ENCODE assay signal across 9 cellular contexts in genomic region chr6:35213161-35213823, GRCh38. TPM values are rescaled to one million over a fixed set of nuclear protein-coding genes. Genes with fewer than 3 reads are reported as not detected.
DNase-seq lines count a peak whose midpoint lies in the region; ATAC-seq, FAIRE-seq and TF ChIP-seq lines count a peak whose summit lies in the region.
"Had no signal": no experiment of that assay in that cellular context is flagged by ENCODE, and none has a peak within 500 bp of the region (broad histone marks: within the 10 kb centered on the region; RNA-seq: fewer than 3 reads in every experiment).

No MANE protein-coding gene starts in this region.

- POLR2A ChIA-PET in H1 (lab: Charles Lee; ENCODE audit: partially characterized antibody): interaction anchor here (0.8 to 1.1 kb wide), 5 partner anchors 10 to 243 kb away, joined by 3 to 5 read pairs (median 4); no protein-coding TSS in a partner anchor

- no peak overlapping the region for H2BK5ac ChIP-seq in H1 (ENCODE audit: low read depth, low read length)

- no peaks in the 10 kb centered on the region for H3K79me1 ChIP-seq in H1 (ENCODE audit: low read depth, low read length)

- H3K4ac ChIP-seq in H1 (replicated peaks; ENCODE audit: insufficient read length, low read depth, low read length): no peak overlapping the region

- H3K27me3 ChIP-seq in BLaER1 (peaks cover 73% of the 10 kb centered on the region), MG63 (peaks cover 1% of the 10 kb centered on the region; the same call in 1 of the 2 replicates), H1 (replicated peaks in 1 of 4; ENCODE audit: control insufficient read depth in 3 of 4, extremely low read depth in 1 of 4, insufficient read depth in 3 of 4, low read length in 3 of 4) (peaks cover 27 to 78% (median 66%) of the 10 kb centered on the region in 4 experiments), neural cell (ENCODE audit: insufficient read depth, low read depth, low read length) (no peaks in the 10 kb centered on the region)

- no peak for TF ChIP-seq POLR2A in H1 (IDR thresholded peaks at IDR 0.05; ENCODE audit: control extremely low read depth in 1 of 2, low read depth in 2 of 2, low read length in 2 of 2)

- H3K4me3 ChIP-seq in BLaER1 (no peak overlapping the region; the same call in 1 of the 2 replicates), MG63 (peak overlapping the region; percentile 64), H1 (ENCODE audit: extremely low read depth in 1 of 4, insufficient read depth in 2 of 4, low read depth in 3 of 4, low read length in 4 of 4) (peak overlapping the region; percentile 45 to 74 (median 60)), neural cell (ENCODE audit: low read length) (peak overlapping the region; percentile 97)

- no peak overlapping the region for H2BK120ac ChIP-seq in H1 (replicated peaks; ENCODE audit: low read depth, low read length)

- no peak for TF ChIP-seq CTCF in H1 (IDR thresholded peaks at IDR 0.05; ENCODE audit: control extremely low read depth in 1 of 3, insufficient read depth in 1 of 3, low read depth in 1 of 3, low read length in 3 of 3)
- no peak for TF ChIP-seq CTCF in neural cell (IDR thresholded peaks at IDR 0.05; ENCODE audit: poor library complexity, severe bottlenecking)

- H3K36me3 ChIP-seq in BLaER1: no peaks in the 10 kb centered on the region
- no peaks in the 10 kb centered on the region for H3K36me3 ChIP-seq in MG63
- H3K36me3 ChIP-seq in H1 (ENCODE audit: control insufficient read depth in 2 of 4, insufficient read depth in 4 of 4, low read length in 3 of 4): no peaks in the 10 kb centered on the region
- H3K36me3 ChIP-seq in neural cell (ENCODE audit: insufficient read depth, low read length): no peaks in the 10 kb centered on the region

- H3K14ac ChIP-seq in H1 (ENCODE audit: insufficient read length): no peak overlapping the region

- H3F3A ChIP-seq in neural cell (ENCODE audit: insufficient read depth, low read length, poor library complexity, severe bottlenecking): no peaks in the 10 kb centered on the region

- H3K79me2 ChIP-seq in H1 (ENCODE audit: control insufficient read depth in 1 of 2, insufficient read depth in 2 of 2, low read length in 2 of 2) (no peaks in the 10 kb centered on the region), neural cell (replicated peaks; ENCODE audit: insufficient read depth, low read length) (peaks cover 38% of the 10 kb centered on the region)

- H3K4me2 ChIP-seq in BLaER1 (peak overlapping the region; percentile 96), H1 (ENCODE audit: insufficient read depth in 1 of 2, low read depth in 2 of 2, low read length in 2 of 2) (peak overlapping the region; percentile 91 to 92), neural cell (ENCODE audit: low read length) (peak overlapping the region; percentile 83)

- no peak overlapping the region for H4K91ac ChIP-seq in H1 (replicated peaks; ENCODE audit: insufficient read length, low read length)

- TF ChIP-seq EP300 in H1 (IDR thresholded peaks at IDR 0.05; ENCODE audit: borderline replicate concordance in 1 of 2, low read depth in 2 of 2, low read length in 2 of 2) (0 out of 3 replicates have a peak, but pooled peaks of 1 of the 2 experiments have one; percentile 14), neural cell (conservative IDR thresholded peaks at IDR 0.05; ENCODE audit: poor library complexity, severe bottlenecking) (peak; percentile 22)

- peak; percentile 19 for FAIRE-seq in H1 (lab: Jason Lieb, UNC)
- FAIRE-seq in urothelium cell line (lab: Jason Lieb, UNC): no peak
- FAIRE-seq: islet of Langerhans had no signal

- CTCF ChIA-PET in H1 (lab: Charles Lee; ENCODE audit: partially characterized antibody): interaction anchor here (0.6 to 19.1 kb wide), 5 partner anchors 13 to 226 kb away, joined by 3 to 219 read pairs (median 4); no protein-coding TSS in a partner anchor

- no peak for ATAC-seq in GM19351 (IDR thresholded peaks at IDR 0.05; ENCODE audit: unreplicated experiment)

- H3K4me1 ChIP-seq in BLaER1: peaks cover 44% of the 10 kb centered on the region
- H3K4me1 ChIP-seq in H1 (replicated peaks in 1 of 4; ENCODE audit: control insufficient read depth in 3 of 4, insufficient read depth in 4 of 4, low read length in 3 of 4): peaks cover 7 to 37% (median 27%) of the 10 kb centered on the region in 4 experiments

- H3K9me3 ChIP-seq in BLaER1 (no peaks in the 10 kb centered on the region), MG63 (no peaks in the 10 kb centered on the region), H1 (ENCODE audit: insufficient read depth in 2 of 2, low read depth in 1 of 2, low read length in 1 of 2) (no peaks in the 10 kb centered on the region), neural cell (ENCODE audit: low read length) (no peaks in the 10 kb centered on the region)

- H3K23me2 ChIP-seq in H1 (ENCODE audit: low read depth, low read length): peaks cover 17% of the 10 kb centered on the region; the same call in 1 of the 2 replicates

- H3K56ac ChIP-seq in H1 (replicated peaks; ENCODE audit: insufficient read length, low read depth, low read length): no peak overlapping the region

- 3% methylated on average over 47 of the region's 54 CpGs; no CpG with 5 or more reads in 1 of the 2 experiments for WGBS in H1 (ENCODE audit: extremely low coverage in 1 of 2, insufficient coverage in 1 of 2, insufficient read length in 1 of 2, insufficient replicate concordance in 2 of 2, low coverage in 1 of 2, low lambda C conversion rate in 2 of 2, missing lambda C conversion rate in 1 of 2), 2 experiments

- H2BK20ac ChIP-seq in H1 (ENCODE audit: low read length): no peak overlapping the region

- H3K18ac ChIP-seq in H1 (ENCODE audit: extremely low read depth, low read length): no peak overlapping the region

- H4K8ac ChIP-seq in H1 (ENCODE audit: extremely low read depth, insufficient read depth, low read length): no peak overlapping the region

- H2AFZ ChIP-seq in H1 (ENCODE audit: low read length): no peak overlapping the region; the same call in 1 of the 2 replicates
- peak overlapping the region; percentile 84 for H2AFZ ChIP-seq in neural cell (ENCODE audit: low read depth, low read length)

- H3K27ac ChIP-seq in BLaER1: no peak overlapping the region
- H3K27ac ChIP-seq in H1 (ENCODE audit: low read depth, low read length): no peak overlapping the region
- H3K27ac ChIP-seq in neural cell (ENCODE audit: low read length): peak overlapping the region; percentile 92

- H4K20me1 ChIP-seq in BLaER1 (peaks cover 56% of the 10 kb centered on the region), H1 (replicated peaks in 1 of 2; ENCODE audit: control insufficient read depth in 1 of 2, insufficient read depth in 2 of 2, low read length in 2 of 2) (peaks cover 2 to 17% of the 10 kb centered on the region in 2 experiments), neural cell (ENCODE audit: insufficient read depth) (no peaks in the 10 kb centered on the region)

- no peaks in the 10 kb centered on the region for H3K9me2 ChIP-seq in neural cell (ENCODE audit: insufficient read depth, low read length)

- H2AK5ac ChIP-seq in H1 (ENCODE audit: low read depth, low read length): no peak overlapping the region

- no peak for DNase-seq in MG63
- DNase-seq in H1 (ENCODE audit: low read depth in 1 of 2, low spot score in 2 of 2): no peak
- no peak for DNase-seq in NAMALWA (ENCODE audit: low spot score)
- DNase-seq in NCI-H2107 (lab: John Stamatoyannopoulos, UW): no peak
- DNase-seq in urothelium cell line (ENCODE audit: low spot score): no peak

- peak overlapping the region; percentile 68; the same call in 1 of the 2 replicates for H2BK12ac ChIP-seq in H1 (ENCODE audit: low read depth, low read length)

- H3K9ac ChIP-seq in BLaER1 (no peak overlapping the region), H1 (replicated peaks in 1 of 4; ENCODE audit: extremely low read depth in 1 of 4, low read depth in 3 of 4, low read length in 3 of 4) (peak overlapping the region in 1 of 4 experiments; percentile 42; a peak in 2 of 7 replicates), neural cell (ENCODE audit: low read length) (peak overlapping the region; percentile 88)

- TF ChIP-seq RAD21 in H1 (IDR thresholded peaks at IDR 0.05 in 1 of 2, conservative IDR thresholded peaks at IDR 0.05 in 1 of 2; ENCODE audit: low read depth in 2 of 2, low read length in 2 of 2) (no peak), neural cell (conservative IDR thresholded peaks at IDR 0.05) (no peak)

- 0 out of 2 replicates have a peak overlapping the region, but pooled peaks have one; percentile 81 for H2BK15ac ChIP-seq in H1 (ENCODE audit: low read length)

- H4K5ac ChIP-seq in H1 (ENCODE audit: insufficient read length, low read depth, low read length): no peak overlapping the region

- H3K23ac ChIP-seq in H1 (ENCODE audit: insufficient read length): no peak overlapping the region

TF ChIP-seq in neural cell, 6 proteins besides CTCF, POLR2A, EP300 and RAD21:
- peak; percentile 80 for TF ChIP-seq MXI1 (conservative IDR thresholded peaks at IDR 0.05; ENCODE audit: poor library complexity, severe bottlenecking)
- TF ChIP-seq POLR2AphosphoS5 (IDR thresholded peaks at IDR 0.05): no peak
- peak; percentile 74 for TF ChIP-seq TAF1 (IDR thresholded peaks at IDR 0.05; ENCODE audit: low read depth)
TF ChIP-seq in neural cell: peak in this region for 2.

RNA-seq across cellular contexts. Expression of gene SCUBE3, which starts 0.5 kb away (rescaled TPM):
- total RNA-seq in MG63 (2014; rRNA removed; shearing (Covaris generic); ENCODE audit: low replicate concordance): 2.5 and 4.2 TPM in 2 replicates
- total RNA-seq in H1 (2021; fragmentation: NEBNext Ultra II Directional; extraction: Animal tissue kit (Norgen Biotek cat#: 25700)): 1.0 TPM in 2 replicates
- 0.80 and 1.1 TPM in 2 replicates for polyA plus RNA-seq in H1 (2011; rRNA removed)
- 0.89 TPM for polyA plus RNA-seq in H1 (2011; cell fraction: cytosol; rRNA removed)
- polyA plus RNA-seq in H1 (2011; cell fraction: nucleus; rRNA removed): 3.3 TPM
- 1.1 to 1.3 TPM (median 1.1 TPM) in 4 replicates for polyA plus RNA-seq in H1 (2012, experiment 1 of 2)
- polyA plus RNA-seq in H1 (2012, experiment 2 of 2): 0.35 TPM
- 0.53 TPM for polyA plus RNA-seq in H1 (2013, experiment 1 of 2)
- polyA plus RNA-seq in H1 (2013, experiment 2 of 2): 0.52 TPM
- polyA minus RNA-seq in H1 (2011; rRNA and poly(A)+ RNA removed): 1.9 and 2.0 TPM in 2 replicates
- polyA minus RNA-seq in H1 (2011; cell fraction: cytosol; rRNA and poly(A)+ RNA removed): 1.2 TPM
- 1.5 TPM for polyA minus RNA-seq in H1 (2011; cell fraction: nucleus; rRNA and poly(A)+ RNA removed)
- polyA plus RNA-seq in neural cell: 7.3 and 9.1 TPM in 2 replicates
- 9.7 and 12.4 TPM in 2 replicates for polyA minus RNA-seq in neural cell

RNA-seq across cellular contexts. Expression of gene ZNF76, which starts 46.2 kb away (rescaled TPM):
- total RNA-seq in MG63 (2014; rRNA removed; shearing (Covaris generic); ENCODE audit: low replicate concordance): 14.2 and 14.9 TPM in 2 replicates
- 17.9 and 18.3 TPM in 2 replicates for total RNA-seq in H1 (2021; fragmentation: NEBNext Ultra II Directional; extraction: Animal tissue kit (Norgen Biotek cat#: 25700))
- polyA plus RNA-seq in H1 (2011; rRNA removed): 23.9 and 27.2 TPM in 2 replicates
- polyA plus RNA-seq in H1 (2011; cell fraction: cytosol; rRNA removed): 26.3 TPM
- polyA plus RNA-seq in H1 (2011; cell fraction: nucleus; rRNA removed): 101 TPM
- polyA plus RNA-seq in H1 (2012, experiment 1 of 2): 16.9 to 28.4 TPM (median 27.4 TPM) in 4 replicates
- 17.7 TPM for polyA plus RNA-seq in H1 (2012, experiment 2 of 2)
- 10.3 TPM for polyA plus RNA-seq in H1 (2013, experiment 1 of 2)
- polyA plus RNA-seq in H1 (2013, experiment 2 of 2): 8.7 TPM
- polyA minus RNA-seq in H1 (2011; rRNA and poly(A)+ RNA removed): 29.7 and 33.8 TPM in 2 replicates
- 9.7 TPM for polyA minus RNA-seq in H1 (2011; cell fraction: cytosol; rRNA and poly(A)+ RNA removed)
- polyA minus RNA-seq in H1 (2011; cell fraction: nucleus; rRNA and poly(A)+ RNA removed): 19.5 TPM
- 26.3 and 38.6 TPM in 2 replicates for polyA plus RNA-seq in neural cell
- 21.7 and 25.9 TPM in 2 replicates for polyA minus RNA-seq in neural cell
